In genomic region chr10:43093423-43094090, GRCh38 we compare ENCODE assay signal across 11 cellular contexts. TPM values are rescaled to one million over a fixed set of nuclear protein-coding genes. Genes with fewer than 3 reads are reported as not detected.
DNase-seq lines count a peak whose midpoint lies in the region; TF ChIP-seq lines count a peak whose summit lies in the region.
"Had no signal": no experiment of that assay in that cellular context is flagged by ENCODE, and none has a peak within 500 bp of the region (broad histone marks: within the 10 kb centered on the region; RNA-seq: fewer than 3 reads in every experiment).

No MANE protein-coding gene starts in this region.

- WGBS in neuronal stem cell (ENCODE audit: extremely low coverage in 2 of 2, insufficient read length in 2 of 2, insufficient replicate concordance in 1 of 2), 2 donors, result no CpG with 5 or more reads among the region's 13 CpGs
- WGBS in suprapubic skin, result 42% methylated on average over 13 of the region's 13 CpGs

- H3K27me3 ChIP-seq in brain microvascular endothelial cell (replicated peaks), result no peaks in the 10 kb centered on the region
- peaks cover 0 to 27% (median 0%) of the 10 kb centered on the region in 3 experiments for H3K27me3 ChIP-seq in neuronal stem cell (ENCODE audit: control insufficient read depth in 3 of 3, insufficient read depth in 3 of 3, low read depth in 1 of 3, low read length in 3 of 3)
- H3K27me3 ChIP-seq in suprapubic skin, result peaks cover 3% of the 10 kb centered on the region

- TF ChIP-seq EP300 in Ishikawa (IDR thresholded peaks at IDR 0.05; ENCODE audit: borderline replicate concordance), result no peak
- TF ChIP-seq EP300 in suprapubic skin (IDR thresholded peaks at IDR 0.05), result no peak

- H3K4me2 ChIP-seq in neuronal stem cell (ENCODE audit: insufficient read depth, low read length, poor library complexity, severe bottlenecking), result no peak overlapping the region

- peak overlapping the region; percentile 11 for H2AFZ ChIP-seq in neuronal stem cell (ENCODE audit: low read length)

- no peak overlapping the region for H2BK5ac ChIP-seq in neuronal stem cell (ENCODE audit: low read length)

- in situ Hi-C loops in brain microvascular endothelial cell (cut with HindIII; ENCODE audit: low pct_ligation_motif_present, low sequenced_read_pairs), result no loop called here

- no peak for TF ChIP-seq POLR2A in suprapubic skin (IDR thresholded peaks at IDR 0.05)

- no peak for TF ChIP-seq RAD21 in Ishikawa (IDR thresholded peaks at IDR 0.05; ENCODE audit: low read depth)

- no peaks in the 10 kb centered on the region for H3K4me1 ChIP-seq in neuronal stem cell (ENCODE audit: control insufficient read depth in 2 of 2, insufficient read depth in 1 of 2, low read depth in 1 of 2, low read length in 2 of 2)
- H3K4me1 ChIP-seq in suprapubic skin, result no peaks in the 10 kb centered on the region

- H3K4me3 ChIP-seq in brain microvascular endothelial cell (ENCODE audit: low read depth, low read length), result no peak overlapping the region
- no peak overlapping the region for H3K4me3 ChIP-seq in neuronal stem cell (ENCODE audit: low read length in 2 of 2)
- H3K4me3 ChIP-seq in suprapubic skin, result no peak overlapping the region
- H3K4me3 ChIP-seq: thoracic aorta had no signal

- TF ChIP-seq CTCF in brain microvascular endothelial cell (IDR thresholded peaks at IDR 0.05; ENCODE audit: low read depth, low read length, missing control alignments), result peak; percentile 17
- no peak for TF ChIP-seq CTCF in suprapubic skin (IDR thresholded peaks at IDR 0.05)

- no peak overlapping the region for H3K23ac ChIP-seq in neuronal stem cell (ENCODE audit: low read depth, low read length, poor library complexity)

- no peak overlapping the region for H3K4ac ChIP-seq in neuronal stem cell (ENCODE audit: low read length)

- H3K18ac ChIP-seq in neuronal stem cell (ENCODE audit: low read length), result no peak overlapping the region

- no peak overlapping the region for H2BK120ac ChIP-seq in neuronal stem cell (ENCODE audit: low read depth, low read length)

- H2BK15ac ChIP-seq in neuronal stem cell (ENCODE audit: low read length), result no peak overlapping the region

- H3K14ac ChIP-seq in neuronal stem cell (ENCODE audit: low read length), result no peak overlapping the region

- H3K36me3 ChIP-seq in brain microvascular endothelial cell (replicated peaks) (no peaks in the 10 kb centered on the region), neuronal stem cell (replicated peaks in 1 of 2; ENCODE audit: control insufficient read depth in 2 of 2, insufficient read depth in 2 of 2, low read length in 2 of 2) (no peaks in the 10 kb centered on the region), suprapubic skin (no peaks in the 10 kb centered on the region)
- H3K36me3 ChIP-seq: thoracic aorta had no signal

- no peak overlapping the region for H4K8ac ChIP-seq in neuronal stem cell (ENCODE audit: low read depth, low read length)

- H3K79me1 ChIP-seq in neuronal stem cell (ENCODE audit: low read depth, low read length), result no peaks in the 10 kb centered on the region

- no peak overlapping the region for H3K27ac ChIP-seq in brain microvascular endothelial cell
- no peak overlapping the region for H3K27ac ChIP-seq in neuronal stem cell (replicated peaks; ENCODE audit: low read length)
- no peak overlapping the region for H3K27ac ChIP-seq in suprapubic skin
- H3K27ac ChIP-seq: thoracic aorta had no signal

- H2BK12ac ChIP-seq in neuronal stem cell (ENCODE audit: low read length), result no peak overlapping the region

- H2AK5ac ChIP-seq in neuronal stem cell (ENCODE audit: low read depth, low read length), result no peak overlapping the region

- H3K9me3 ChIP-seq in neuronal stem cell (replicated peaks in 1 of 2; ENCODE audit: control insufficient read depth in 2 of 2, insufficient read depth in 1 of 2, low read depth in 1 of 2, low read length in 2 of 2), result no peaks in the 10 kb centered on the region
- no peaks in the 10 kb centered on the region for H3K9me3 ChIP-seq in suprapubic skin
- H3K9me3 ChIP-seq: thoracic aorta had no signal

- no peak overlapping the region for H4K91ac ChIP-seq in neuronal stem cell (ENCODE audit: low read depth, low read length, poor library complexity)

- H3K9ac ChIP-seq in neuronal stem cell (ENCODE audit: low read depth, low read length, poor library complexity), result peak overlapping the region; percentile 72

- DNase-seq in NCI-H1417 (lab: John Stamatoyannopoulos, UW) (peak in 2 of 3 experiments; percentile 60 to 85), NCI-H1417 treated with DMSO at 0.1 percent for 48 hours (lab: John Stamatoyannopoulos, UW) (no peak), brain microvascular endothelial cell (no peak), neuronal stem cell (ENCODE audit: low spot score) (no peak), HuH-7.5 (ENCODE audit: low spot score) (no peak), COR-L47 (lab: John Stamatoyannopoulos, UW) (no peak), suprapubic skin (ENCODE audit: low spot score in 2 of 2) (no peak)
- DNase-seq: activated CD4-positive, alpha-beta T cell treated with anti-CD3 and anti-CD28 coated beads, Interleukin-2, amount 50 U/mL, for 4 hours; aorta had no signal

TF ChIP-seq in Ishikawa, 13 proteins besides CTCF, POLR2A, EP300 and RAD21:
- TF ChIP-seq MAX (IDR thresholded peaks at IDR 0.05), result no peak
- peak; percentile 61 for TF ChIP-seq REST (IDR thresholded peaks at IDR 0.05; ENCODE audit: low read depth)

RNA-seq across cellular contexts. Expression of gene RET, which starts 16.7 kb away (rescaled TPM):
- polyA plus RNA-seq in neuronal stem cell (2013, experiment 1 of 2), result 2.3 TPM
- polyA plus RNA-seq in neuronal stem cell (2013, experiment 2 of 2), result 2.2 TPM
- total RNA-seq in suprapubic skin, result 1 to 10 TPM in 1 of 4 donors, under 1 TPM in 3; 0.23 to 2.1 (median 0.78) TPM

RNA-seq across cellular contexts. Expression of gene CSGALNACT2, which starts 44.7 kb away (rescaled TPM):
- 6.7 TPM for polyA plus RNA-seq in neuronal stem cell (2013, experiment 1 of 2)
- 7.4 TPM for polyA plus RNA-seq in neuronal stem cell (2013, experiment 2 of 2)
- 10 to 100 TPM; 10.1 to 15.5 (median 13.9) TPM for total RNA-seq in suprapubic skin

Comparison
In these comparisons a context has a peak if more than half of its experiments do, and no peak if none do; other contexts are left out.
1. DNase-seq: peak in NCI-H1417 (2 of 3); none in NCI-H1417 treated with DMSO at 0.1 percent for 48 hours (single experiment), brain microvascular endothelial cell (single experiment), neuronal stem cell (single experiment), HuH-7.5 (single experiment), COR-L47 (single experiment) and suprapubic skin (0 of 2).